Comparison of ENCODE assay signal across 1 cellular context in genomic region chr12:46401703-46402102, GRCh38.
TF ChIP-seq lines count a peak whose summit lies in the region.

No MANE protein-coding gene starts in this region.

TF ChIP-seq in GM23338, 12 proteins besides CTCF, POLR2A, EP300 and RAD21 (continued from another document):
- no peak for TF ChIP-seq ZNF462 (CRISPR knock-in tag; IDR thresholded peaks at IDR 0.05)
- no peak for TF ChIP-seq REST (IDR thresholded peaks at IDR 0.05; ENCODE audit: unreplicated experiment)
